8 cellular contexts compared by ENCODE assay signal in genomic region chr1:9129391-9130041, GRCh38. TPM values are rescaled to one million over a fixed set of nuclear protein-coding genes. Genes with fewer than 3 reads are reported as not detected.
DNase-seq lines count a peak whose midpoint lies in the region; ATAC-seq, FAIRE-seq and TF ChIP-seq lines count a peak whose summit lies in the region.

No MANE protein-coding gene starts in this region.

- peak overlapping the region; percentile 64 to 90 (median 81) for H3K4me3 Mint-ChIP-seq in naive thymus-derived CD8-positive, alpha-beta T cell

- H3K27me3 Mint-ChIP-seq in naive thymus-derived CD8-positive, alpha-beta T cell = peaks cover 0 to 2% (median 0%) of the 10 kb centered on the region in 5 donors

- no peak for TF ChIP-seq RAD21 in A549 (conservative IDR thresholded peaks at IDR 0.05 in 1 of 2, IDR thresholded peaks at IDR 0.05 in 1 of 2)

- peak; percentile 86 to 87 for ATAC-seq in A549
- ATAC-seq in GM18861 (IDR thresholded peaks at IDR 0.05; ENCODE audit: unreplicated experiment) = peak; percentile 53
- ATAC-seq in HG03095 (IDR thresholded peaks at IDR 0.05; ENCODE audit: unreplicated experiment) = peak; percentile 44
- ATAC-seq in esophagus mucosa = peak; percentile 84
- peak; percentile 66 to 79 for ATAC-seq in naive thymus-derived CD8-positive, alpha-beta T cell
- ATAC-seq in stimulated activated naive CD8-positive, alpha-beta T cell treated with anti-CD3 and anti-CD28 coated beads, Interleukin-15, Interleukin-2, amounts not matched to agents 100 U/mL and 50 U/mL, for 24 hours = peak; percentile 62

- CTCF ChIA-PET in A549 (lab: Yijun Ruan, JAX) = interaction anchor here (1.1 to 5.9 kb wide), 5 partner anchors 11 to 458 kb away, joined by 3 to 40 read pairs (median 3); no protein-coding TSS in a partner anchor

- peak overlapping the region; percentile 57 to 83 for H3K27ac ChIP-seq in A549

- POLR2A ChIA-PET in A549 (lab: Yijun Ruan, JAX) = interaction anchor here (0.8 to 1.3 kb wide), 2 partner anchors 19 to 20 kb away, joined by 3 to 8 read pairs; no protein-coding TSS in a partner anchor
- POLR2A ChIA-PET in naive thymus-derived CD8-positive, alpha-beta T cell (lab: Charles Lee) = interaction anchor here (1.4 to 1.6 kb wide), 2 partner anchors 8 to 72 kb away, joined by 3 to 5 read pairs; no protein-coding TSS in a partner anchor

- no peak for TF ChIP-seq POLR2A in A549 (IDR thresholded peaks at IDR 0.05; ENCODE audit: low read length)

- peak overlapping the region; percentile 61 to 94 (median 78) for H3K27ac Mint-ChIP-seq in naive thymus-derived CD8-positive, alpha-beta T cell

- no peak for TF ChIP-seq CTCF in A549 (IDR thresholded peaks at IDR 0.05)

- peaks cover 15 to 46% (median 39%) of the 10 kb centered on the region in 4 donors for H3K4me1 Mint-ChIP-seq in naive thymus-derived CD8-positive, alpha-beta T cell

- peaks cover 14% of the 10 kb centered on the region for H3K4me1 ChIP-seq in A549

- peak overlapping the region; percentile 69 for H3K4me3 ChIP-seq in A549

- H3K9me3 ChIP-seq in A549 = no peaks in the 10 kb centered on the region

- no peaks in the 10 kb centered on the region for H3K36me3 Mint-ChIP-seq in naive thymus-derived CD8-positive, alpha-beta T cell

- DNase-seq in A549 (ENCODE audit: low read depth in 1 of 2, low spot score in 1 of 2) (peak; percentile 76 to 85), NK-92 (lab: John Stamatoyannopoulos, UW; ENCODE audit: unreplicated experiment) (peak; percentile 24)
- peak; percentile 90 for DNase-seq in activated CD8-positive, alpha-beta memory T cell treated with anti-CD3 and anti-CD28 coated beads, Interleukin-2, amount 50 U/mL, for 48 hours
- peak; percentile 81 to 94 (median 86) for DNase-seq in naive thymus-derived CD8-positive, alpha-beta T cell
- DNase-seq in stimulated activated naive CD8-positive, alpha-beta T cell treated with anti-CD3 and anti-CD28 coated beads, Interleukin-15, Interleukin-2, amounts not matched to agents 100 U/mL and 50 U/mL, for 24 hours = peak; percentile 88

- peak overlapping the region; percentile 78 for H3K4me2 ChIP-seq in A549

- FAIRE-seq in A549 (lab: Jason Lieb, UNC) = no peak

- TF ChIP-seq EP300 in A549 (IDR thresholded peaks at IDR 0.05) = no peak

- WGBS in A549 (ENCODE audit: missing lambda C conversion rate) = 11% methylated on average over 9 of the region's 34 CpGs

- no peaks in the 10 kb centered on the region for H3K9me3 Mint-ChIP-seq in naive thymus-derived CD8-positive, alpha-beta T cell

TF ChIP-seq in A549, 52 proteins besides CTCF, POLR2A, EP300 and RAD21:
- TF ChIP-seq CBX2 (IDR thresholded peaks at IDR 0.05; ENCODE audit: borderline replicate concordance, low read depth) (no peak), RFX5 (IDR thresholded peaks at IDR 0.05) (no peak), BHLHE40 (IDR thresholded peaks at IDR 0.05; ENCODE audit: low read depth, low read length) (no peak), FOSB (CRISPR knock-in tag; IDR thresholded peaks at IDR 0.05) (no peak), HOXA7 (CRISPR knock-in tag; IDR thresholded peaks at IDR 0.05) (no peak), GATA3 (IDR thresholded peaks at IDR 0.05; ENCODE audit: borderline replicate concordance) (no peak), RARB (CRISPR knock-in tag; IDR thresholded peaks at IDR 0.05) (no peak), TP53 (CRISPR knock-in tag; IDR thresholded peaks at IDR 0.05) (no peak), CBX8 (IDR thresholded peaks at IDR 0.05) (no peak), JUN (IDR thresholded peaks at IDR 0.05) (no peak), RCOR1 (IDR thresholded peaks at IDR 0.05; ENCODE audit: low read depth, low read length) (no peak), FOSL2 (IDR thresholded peaks at IDR 0.05) (no peak), FOSL2 (CRISPR knock-in tag; IDR thresholded peaks at IDR 0.05) (no peak), ATOH8 (CRISPR knock-in tag; IDR thresholded peaks at IDR 0.05; ENCODE audit: low read depth) (no peak), HDAC2 (IDR thresholded peaks at IDR 0.05) (no peak), ZSCAN20 (CRISPR knock-in tag; IDR thresholded peaks at IDR 0.05) (no peak), E2F6 (IDR thresholded peaks at IDR 0.05; ENCODE audit: borderline replicate concordance, low read depth) (no peak), CHD2 (IDR thresholded peaks at IDR 0.05; ENCODE audit: low read length, partially characterized antibody) (no peak), CEBPB (IDR thresholded peaks at IDR 0.05) (no peak)

RNA-seq across cellular contexts. Expression of gene GPR157, which starts 0.6 kb away (rescaled TPM):
- polyA plus RNA-seq in A549 (2011; rRNA removed) (3.6 and 3.7 TPM in 2 replicates), A549 (2017; fragmentation: RNase III; extraction: RNeasy Plus Mini Kit Qiagen cat#74134 plus additional on column Dnase treatment) (2.8 to 4.8 TPM (median 4.7 TPM) in 3 replicates)
- 1.5 and 1.9 TPM in 2 replicates for polyA plus RNA-seq in A549 (2012; cell fraction: cytosol; rRNA removed)
- polyA plus RNA-seq in A549 (2012; cell fraction: nucleus; rRNA removed) = 4.2 and 4.4 TPM in 2 replicates
- polyA minus RNA-seq in A549 (2011; rRNA and poly(A)+ RNA removed) = 4.5 and 27.1 TPM in 2 replicates
- 45.3 TPM for total RNA-seq in esophagus mucosa
- total RNA-seq in naive thymus-derived CD8-positive, alpha-beta T cell = 1 to 10 TPM; 5.4 to 5.6 TPM
- polyA plus RNA-seq in naive thymus-derived CD8-positive, alpha-beta T cell = 1 to 10 TPM in 2 of 3 donors, under 1 TPM in 1; 0.56 to 3.1 (median 1.6) TPM

Comparison
In these comparisons a context has a peak if more than half of its experiments do, and no peak if none do; other contexts are left out.
1. Peak in every context shown above with its lines: DNase-seq, ATAC-seq, H3K4me3 ChIP-seq and H3K27ac ChIP-seq.
2. DNase-seq: peak in every context shown above with its lines; median percentile 90 in activated CD8-positive, alpha-beta memory T cell treated with anti-CD3 and anti-CD28 coated beads, Interleukin-2, amount 50 U/mL, for 48 hours; 88 in stimulated activated naive CD8-positive, alpha-beta T cell treated with anti-CD3 and anti-CD28 coated beads, Interleukin-15, Interleukin-2, amounts not matched to agents 100 U/mL and 50 U/mL, for 24 hours; 86 in naive thymus-derived CD8-positive, alpha-beta T cell; 80 in A549; 24 in NK-92.